Comparison of ENCODE assay signal across 1 cellular context in the genomic region with DNA sequence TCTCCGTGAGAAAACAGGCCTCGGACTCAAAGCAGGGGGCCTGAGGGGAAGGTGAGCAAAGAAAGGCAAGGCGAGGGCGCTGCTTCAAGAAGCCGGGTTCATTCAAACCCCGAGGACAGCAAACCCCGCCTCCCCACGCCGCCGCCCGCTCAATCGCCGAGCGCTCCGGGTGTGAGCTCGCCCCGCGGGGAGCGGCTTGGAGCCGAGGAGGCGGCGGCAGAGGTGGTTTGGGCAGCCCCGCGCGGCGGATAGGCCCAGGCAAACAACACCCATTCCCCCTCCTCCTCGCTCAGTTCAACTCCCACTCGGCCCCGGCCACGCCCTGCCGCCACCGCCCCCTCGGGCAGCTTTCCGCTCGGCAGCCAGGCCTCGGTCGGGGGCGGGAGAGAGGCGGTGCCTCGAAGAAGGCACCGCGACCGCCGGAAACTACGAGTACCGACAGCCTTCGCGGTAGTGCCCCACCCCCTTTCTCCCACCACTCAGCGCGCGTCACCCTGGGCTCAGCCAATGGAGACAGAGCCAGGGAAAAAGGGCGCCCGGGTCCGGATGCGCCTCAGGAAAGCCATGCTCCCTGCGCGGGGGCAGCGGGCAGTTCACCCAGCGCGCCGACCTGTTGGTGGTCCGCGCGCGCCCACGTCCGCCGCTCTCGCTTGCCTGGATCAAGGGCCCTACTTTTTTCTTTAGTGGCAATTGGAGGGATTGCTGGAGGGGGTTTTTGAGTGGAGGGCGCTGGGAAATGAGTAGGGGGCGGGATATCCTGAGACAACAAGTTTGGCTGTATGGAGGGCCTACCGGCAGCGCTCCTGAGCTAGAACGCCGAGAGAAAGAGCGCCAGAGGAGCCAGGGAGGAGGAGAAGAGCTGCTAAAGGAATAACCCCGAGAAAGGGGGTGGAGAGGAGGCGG.
TF ChIP-seq lines count a peak whose summit lies in the region.

No MANE protein-coding gene starts in this region.

TF ChIP-seq in K562, 482 proteins besides CTCF, POLR2A, EP300 and RAD21 (continued from another document and continues in another):
- TF ChIP-seq, protein P1, sequence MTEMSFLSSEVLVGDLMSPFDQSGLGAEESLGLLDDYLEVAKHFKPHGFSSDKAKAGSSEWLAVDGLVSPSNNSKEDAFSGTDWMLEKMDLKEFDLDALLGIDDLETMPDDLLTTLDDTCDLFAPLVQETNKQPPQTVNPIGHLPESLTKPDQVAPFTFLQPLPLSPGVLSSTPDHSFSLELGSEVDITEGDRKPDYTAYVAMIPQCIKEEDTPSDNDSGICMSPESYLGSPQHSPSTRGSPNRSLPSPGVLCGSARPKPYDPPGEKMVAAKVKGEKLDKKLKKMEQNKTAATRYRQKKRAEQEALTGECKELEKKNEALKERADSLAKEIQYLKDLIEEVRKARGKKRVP (CRISPR knock-in tag; IDR thresholded peaks at IDR 0.05) = no peak
- TF ChIP-seq ZNF717 (CRISPR knock-in tag; IDR thresholded peaks at IDR 0.05) = no peak
- TF ChIP-seq ETS2 (tag; IDR thresholded peaks at IDR 0.05; ENCODE audit: borderline replicate concordance, poor library complexity, severe bottlenecking) = no peak
- no peak for TF ChIP-seq ADNP (tag; IDR thresholded peaks at IDR 0.05)
- no peak for TF ChIP-seq ZNF165 (CRISPR knock-in tag; IDR thresholded peaks at IDR 0.05; ENCODE audit: borderline replicate concordance)
- TF ChIP-seq ZNF507 (tag; conservative IDR thresholded peaks at IDR 0.05) = no peak
- TF ChIP-seq SREBF2 (CRISPR knock-in tag; IDR thresholded peaks at IDR 0.05) = no peak
- no peak for TF ChIP-seq CBX8 (IDR thresholded peaks at IDR 0.05; ENCODE audit: borderline replicate concordance, extremely low read depth, low read depth, low read length, poor library complexity, severe bottlenecking)
- TF ChIP-seq SREBF1 (IDR thresholded peaks at IDR 0.05; ENCODE audit: borderline replicate concordance, low read depth, low read length) = no peak
- peak in 1 of 2 experiments; percentile 41; a peak in 1 of 4 replicates for TF ChIP-seq SIN3A (IDR thresholded peaks at IDR 0.05; ENCODE audit: borderline replicate concordance in 2 of 2, control insufficient read depth in 1 of 2, low read depth in 2 of 2, low read length in 2 of 2)
- TF ChIP-seq ZNF224 (CRISPR knock-in tag; IDR thresholded peaks at IDR 0.05) = no peak
- TF ChIP-seq, protein P2, sequence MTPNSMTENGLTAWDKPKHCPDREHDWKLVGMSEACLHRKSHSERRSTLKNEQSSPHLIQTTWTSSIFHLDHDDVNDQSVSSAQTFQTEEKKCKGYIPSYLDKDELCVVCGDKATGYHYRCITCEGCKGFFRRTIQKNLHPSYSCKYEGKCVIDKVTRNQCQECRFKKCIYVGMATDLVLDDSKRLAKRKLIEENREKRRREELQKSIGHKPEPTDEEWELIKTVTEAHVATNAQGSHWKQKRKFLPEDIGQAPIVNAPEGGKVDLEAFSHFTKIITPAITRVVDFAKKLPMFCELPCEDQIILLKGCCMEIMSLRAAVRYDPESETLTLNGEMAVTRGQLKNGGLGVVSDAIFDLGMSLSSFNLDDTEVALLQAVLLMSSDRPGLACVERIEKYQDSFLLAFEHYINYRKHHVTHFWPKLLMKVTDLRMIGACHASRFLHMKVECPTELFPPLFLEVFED (CRISPR knock-in tag; conservative IDR thresholded peaks at IDR 0.05) = no peak
- TF ChIP-seq HDAC8 (tag; IDR thresholded peaks at IDR 0.05) = no peak
- peak; percentile 16 for TF ChIP-seq PHF20 (IDR thresholded peaks at IDR 0.05; ENCODE audit: partially characterized antibody)
- TF ChIP-seq, protein P3, sequence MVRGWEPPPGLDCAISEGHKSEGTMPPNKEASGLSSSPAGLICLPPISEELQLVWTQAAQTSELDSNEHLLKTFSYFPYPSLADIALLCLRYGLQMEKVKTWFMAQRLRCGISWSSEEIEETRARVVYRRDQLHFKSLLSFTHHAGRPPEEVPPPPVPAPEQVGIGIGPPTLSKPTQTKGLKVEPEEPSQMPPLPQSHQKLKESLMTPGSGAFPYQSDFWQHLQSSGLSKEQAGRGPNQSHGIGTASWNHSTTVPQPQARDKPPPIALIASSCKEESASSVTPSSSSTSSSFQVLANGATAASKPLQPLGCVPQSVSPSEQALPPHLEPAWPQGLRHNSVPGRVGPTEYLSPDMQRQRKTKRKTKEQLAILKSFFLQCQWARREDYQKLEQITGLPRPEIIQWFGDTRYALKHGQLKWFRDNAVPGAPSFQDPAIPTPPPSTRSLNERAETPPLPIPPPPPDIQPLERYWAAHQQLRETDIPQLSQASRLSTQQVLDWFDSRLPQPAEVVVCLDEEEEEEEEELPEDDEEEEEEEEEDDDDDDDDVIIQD (CRISPR knock-in tag; IDR thresholded peaks at IDR 0.05) = no peak
- TF ChIP-seq GTF2F1 (IDR thresholded peaks at IDR 0.05; ENCODE audit: low read depth, low read length) = no peak
- TF ChIP-seq TAF7 (tag; IDR thresholded peaks at IDR 0.05) = peak; percentile 75; the same call in 1 of the 2 replicates
- no peak for TF ChIP-seq CCAR2 (IDR thresholded peaks at IDR 0.05; ENCODE audit: low read depth, low read length)
- no peak for TF ChIP-seq MEF2D (tag; conservative IDR thresholded peaks at IDR 0.05; ENCODE audit: low read depth)
- TF ChIP-seq ZNF778 (CRISPR knock-in tag; IDR thresholded peaks at IDR 0.05) = no peak
- TF ChIP-seq THRAP3 (IDR thresholded peaks at IDR 0.05; ENCODE audit: borderline replicate concordance) = no peak
- TF ChIP-seq, protein P4, sequence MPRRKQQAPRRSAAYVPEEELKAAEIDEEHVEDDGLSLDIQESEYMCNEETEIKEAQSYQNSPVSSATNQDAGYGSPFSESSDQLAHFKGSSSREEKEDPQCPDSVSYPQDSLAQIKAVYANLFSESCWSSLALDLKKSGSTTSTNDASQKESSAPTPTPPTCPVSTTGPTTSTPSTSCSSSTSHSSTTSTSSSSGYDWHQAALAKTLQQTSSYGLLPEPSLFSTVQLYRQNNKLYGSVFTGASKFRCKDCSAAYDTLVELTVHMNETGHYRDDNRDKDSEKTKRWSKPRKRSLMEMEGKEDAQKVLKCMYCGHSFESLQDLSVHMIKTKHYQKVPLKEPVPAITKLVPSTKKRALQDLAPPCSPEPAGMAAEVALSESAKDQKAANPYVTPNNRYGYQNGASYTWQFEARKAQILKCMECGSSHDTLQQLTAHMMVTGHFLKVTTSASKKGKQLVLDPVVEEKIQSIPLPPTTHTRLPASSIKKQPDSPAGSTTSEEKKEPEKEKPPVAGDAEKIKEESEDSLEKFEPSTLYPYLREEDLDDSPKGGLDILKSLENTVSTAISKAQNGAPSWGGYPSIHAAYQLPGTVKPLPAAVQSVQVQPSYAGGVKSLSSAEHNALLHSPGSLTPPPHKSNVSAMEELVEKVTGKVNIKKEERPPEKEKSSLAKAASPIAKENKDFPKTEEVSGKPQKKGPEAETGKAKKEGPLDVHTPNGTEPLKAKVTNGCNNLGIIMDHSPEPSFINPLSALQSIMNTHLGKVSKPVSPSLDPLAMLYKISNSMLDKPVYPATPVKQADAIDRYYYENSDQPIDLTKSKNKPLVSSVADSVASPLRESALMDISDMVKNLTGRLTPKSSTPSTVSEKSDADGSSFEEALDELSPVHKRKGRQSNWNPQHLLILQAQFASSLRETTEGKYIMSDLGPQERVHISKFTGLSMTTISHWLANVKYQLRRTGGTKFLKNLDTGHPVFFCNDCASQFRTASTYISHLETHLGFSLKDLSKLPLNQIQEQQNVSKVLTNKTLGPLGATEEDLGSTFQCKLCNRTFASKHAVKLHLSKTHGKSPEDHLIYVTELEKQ (CRISPR knock-in tag; IDR thresholded peaks at IDR 0.05) = no peak
- TF ChIP-seq ZNF41 (CRISPR knock-in tag; conservative IDR thresholded peaks at IDR 0.05) = no peak
- no peak for TF ChIP-seq TFAM (CRISPR knock-in tag; conservative IDR thresholded peaks at IDR 0.05)
- TF ChIP-seq, protein P5, sequence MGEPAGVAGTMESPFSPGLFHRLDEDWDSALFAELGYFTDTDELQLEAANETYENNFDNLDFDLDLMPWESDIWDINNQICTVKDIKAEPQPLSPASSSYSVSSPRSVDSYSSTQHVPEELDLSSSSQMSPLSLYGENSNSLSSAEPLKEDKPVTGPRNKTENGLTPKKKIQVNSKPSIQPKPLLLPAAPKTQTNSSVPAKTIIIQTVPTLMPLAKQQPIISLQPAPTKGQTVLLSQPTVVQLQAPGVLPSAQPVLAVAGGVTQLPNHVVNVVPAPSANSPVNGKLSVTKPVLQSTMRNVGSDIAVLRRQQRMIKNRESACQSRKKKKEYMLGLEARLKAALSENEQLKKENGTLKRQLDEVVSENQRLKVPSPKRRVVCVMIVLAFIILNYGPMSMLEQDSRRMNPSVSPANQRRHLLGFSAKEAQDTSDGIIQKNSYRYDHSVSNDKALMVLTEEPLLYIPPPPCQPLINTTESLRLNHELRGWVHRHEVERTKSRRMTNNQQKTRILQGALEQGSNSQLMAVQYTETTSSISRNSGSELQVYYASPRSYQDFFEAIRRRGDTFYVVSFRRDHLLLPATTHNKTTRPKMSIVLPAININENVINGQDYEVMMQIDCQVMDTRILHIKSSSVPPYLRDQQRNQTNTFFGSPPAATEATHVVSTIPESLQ (CRISPR knock-in tag; IDR thresholded peaks at IDR 0.05) = no peak
- no peak for TF ChIP-seq ETV6 (IDR thresholded peaks at IDR 0.05; ENCODE audit: borderline replicate concordance in 1 of 2, low read depth in 2 of 2, low read length in 1 of 2)
- TF ChIP-seq ETV6 (CRISPR knock-in tag; IDR thresholded peaks at IDR 0.05; ENCODE audit: borderline replicate concordance) = no peak
- no peak for TF ChIP-seq ARNT (IDR thresholded peaks at IDR 0.05)
- no peak for TF ChIP-seq DDX20 (tag; IDR thresholded peaks at IDR 0.05; ENCODE audit: low read depth)
- no peak for TF ChIP-seq MYNN (IDR thresholded peaks at IDR 0.05)
- TF ChIP-seq MYNN (CRISPR knock-in tag; IDR thresholded peaks at IDR 0.05) = no peak
- no peak for TF ChIP-seq MXI1 (IDR thresholded peaks at IDR 0.05; ENCODE audit: low read depth, low read length)
- TF ChIP-seq FOXK2 (conservative IDR thresholded peaks at IDR 0.05 in 1 of 2, IDR thresholded peaks at IDR 0.05 in 1 of 2; ENCODE audit: low read depth in 2 of 2) = peak; percentile 36 to 40; a peak in 2 of 4 replicates
- no peak for TF ChIP-seq POU5F1 (IDR thresholded peaks at IDR 0.05; ENCODE audit: borderline replicate concordance, low read depth, low read length, partially characterized antibody)
- no peak for TF ChIP-seq SRSF3 (IDR thresholded peaks at IDR 0.05; ENCODE audit: insufficient read depth, low read length)
- no peak for TF ChIP-seq TCF3 (CRISPR knock-in tag; IDR thresholded peaks at IDR 0.05)
- TF ChIP-seq HMG20A (CRISPR knock-in tag; conservative IDR thresholded peaks at IDR 0.05) = no peak
- no peak for TF ChIP-seq ARID2 (IDR thresholded peaks at IDR 0.05)
- TF ChIP-seq, protein P6, sequence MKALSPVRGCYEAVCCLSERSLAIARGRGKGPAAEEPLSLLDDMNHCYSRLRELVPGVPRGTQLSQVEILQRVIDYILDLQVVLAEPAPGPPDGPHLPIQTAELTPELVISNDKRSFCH (CRISPR knock-in tag; IDR thresholded peaks at IDR 0.05) = no peak
- TF ChIP-seq, protein P6 (tag; IDR thresholded peaks at IDR 0.05) = no peak
- no peak for TF ChIP-seq KAT8 (IDR thresholded peaks at IDR 0.05; ENCODE audit: low read depth)
- no peak for TF ChIP-seq TCF7 (IDR thresholded peaks at IDR 0.05; ENCODE audit: borderline replicate concordance)
- TF ChIP-seq, protein P7, sequence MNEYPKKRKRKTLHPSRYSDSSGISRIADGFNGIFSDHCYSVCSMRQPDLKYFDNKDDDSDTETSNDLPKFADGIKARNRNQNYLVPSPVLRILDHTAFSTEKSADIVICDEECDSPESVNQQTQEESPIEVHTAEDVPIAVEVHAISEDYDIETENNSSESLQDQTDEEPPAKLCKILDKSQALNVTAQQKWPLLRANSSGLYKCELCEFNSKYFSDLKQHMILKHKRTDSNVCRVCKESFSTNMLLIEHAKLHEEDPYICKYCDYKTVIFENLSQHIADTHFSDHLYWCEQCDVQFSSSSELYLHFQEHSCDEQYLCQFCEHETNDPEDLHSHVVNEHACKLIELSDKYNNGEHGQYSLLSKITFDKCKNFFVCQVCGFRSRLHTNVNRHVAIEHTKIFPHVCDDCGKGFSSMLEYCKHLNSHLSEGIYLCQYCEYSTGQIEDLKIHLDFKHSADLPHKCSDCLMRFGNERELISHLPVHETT (CRISPR knock-in tag; conservative IDR thresholded peaks at IDR 0.05 in 1 of 2, IDR thresholded peaks at IDR 0.05 in 1 of 2) = peak in 1 of 2 experiments; percentile 37; a peak in 1 of 4 replicates
- no peak for TF ChIP-seq ZNF239 (CRISPR knock-in tag; IDR thresholded peaks at IDR 0.05)
- TF ChIP-seq, protein P8, sequence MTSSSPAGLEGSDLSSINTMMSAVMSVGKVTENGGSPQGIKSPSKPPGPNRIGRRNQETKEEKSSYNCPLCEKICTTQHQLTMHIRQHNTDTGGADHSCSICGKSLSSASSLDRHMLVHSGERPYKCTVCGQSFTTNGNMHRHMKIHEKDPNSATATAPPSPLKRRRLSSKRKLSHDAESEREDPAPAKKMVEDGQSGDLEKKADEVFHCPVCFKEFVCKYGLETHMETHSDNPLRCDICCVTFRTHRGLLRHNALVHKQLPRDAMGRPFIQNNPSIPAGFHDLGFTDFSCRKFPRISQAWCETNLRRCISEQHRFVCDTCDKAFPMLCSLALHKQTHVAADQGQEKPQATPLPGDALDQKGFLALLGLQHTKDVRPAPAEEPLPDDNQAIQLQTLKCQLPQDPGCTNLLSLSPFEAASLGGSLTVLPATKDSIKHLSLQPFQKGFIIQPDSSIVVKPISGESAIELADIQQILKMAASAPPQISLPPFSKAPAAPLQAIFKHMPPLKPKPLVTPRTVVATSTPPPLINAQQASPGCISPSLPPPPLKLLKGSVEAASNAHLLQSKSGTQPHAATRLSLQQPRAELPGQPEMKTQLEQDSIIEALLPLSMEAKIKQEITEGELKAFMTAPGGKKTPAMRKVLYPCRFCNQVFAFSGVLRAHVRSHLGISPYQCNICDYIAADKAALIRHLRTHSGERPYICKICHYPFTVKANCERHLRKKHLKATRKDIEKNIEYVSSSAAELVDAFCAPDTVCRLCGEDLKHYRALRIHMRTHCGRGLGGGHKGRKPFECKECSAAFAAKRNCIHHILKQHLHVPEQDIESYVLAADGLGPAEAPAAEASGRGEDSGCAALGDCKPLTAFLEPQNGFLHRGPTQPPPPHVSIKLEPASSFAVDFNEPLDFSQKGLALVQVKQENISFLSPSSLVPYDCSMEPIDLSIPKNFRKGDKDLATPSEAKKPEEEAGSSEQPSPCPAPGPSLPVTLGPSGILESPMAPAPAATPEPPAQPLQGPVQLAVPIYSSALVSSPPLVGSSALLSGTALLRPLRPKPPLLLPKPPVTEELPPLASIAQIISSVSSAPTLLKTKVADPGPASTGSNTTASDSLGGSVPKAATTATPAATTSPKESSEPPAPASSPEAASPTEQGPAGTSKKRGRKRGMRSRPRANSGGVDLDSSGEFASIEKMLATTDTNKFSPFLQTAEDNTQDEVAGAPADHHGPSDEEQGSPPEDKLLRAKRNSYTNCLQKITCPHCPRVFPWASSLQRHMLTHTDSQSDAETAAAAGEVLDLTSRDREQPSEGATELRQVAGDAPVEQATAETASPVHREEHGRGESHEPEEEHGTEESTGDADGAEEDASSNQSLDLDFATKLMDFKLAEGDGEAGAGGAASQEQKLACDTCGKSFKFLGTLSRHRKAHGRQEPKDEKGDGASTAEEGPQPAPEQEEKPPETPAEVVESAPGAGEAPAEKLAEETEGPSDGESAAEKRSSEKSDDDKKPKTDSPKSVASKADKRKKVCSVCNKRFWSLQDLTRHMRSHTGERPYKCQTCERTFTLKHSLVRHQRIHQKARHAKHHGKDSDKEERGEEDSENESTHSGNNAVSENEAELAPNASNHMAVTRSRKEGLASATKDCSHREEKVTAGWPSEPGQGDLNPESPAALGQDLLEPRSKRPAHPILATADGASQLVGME (CRISPR knock-in tag; IDR thresholded peaks at IDR 0.05) = no peak
